10 cellular contexts compared by ENCODE assay signal in genomic region chr3:119703900-119704531, GRCh38. TPM values are rescaled to one million over a fixed set of nuclear protein-coding genes. Genes with fewer than 3 reads are reported as not detected.
DNase-seq lines count a peak whose midpoint lies in the region; ATAC-seq and TF ChIP-seq lines count a peak whose summit lies in the region.
"Had no signal": no experiment of that assay in that cellular context is flagged by ENCODE, and none has a peak within 500 bp of the region (broad histone marks: within the 10 kb centered on the region; RNA-seq: fewer than 3 reads in every experiment).

No MANE protein-coding gene starts in this region.

- H3K4me3 ChIP-seq in CD4-positive, alpha-beta memory T cell (ENCODE audit: low read length in 2 of 2): no peak overlapping the region

- no peaks in the 10 kb centered on the region for H3K27me3 ChIP-seq in CD4-positive, alpha-beta memory T cell (ENCODE audit: insufficient read depth, low read length)

- H3K4me3 Mint-ChIP-seq in CD4-positive, alpha-beta memory T cell: peak overlapping the region; percentile 80 to 89 (median 82)
- H3K4me3 Mint-ChIP-seq in effector memory CD8-positive, alpha-beta T cell: peak overlapping the region; percentile 72 to 79
- H3K4me3 Mint-ChIP-seq in neural crest cell: peak overlapping the region; percentile 81

- DNase-seq in CD4-positive, alpha-beta memory T cell: no peak
- DNase-seq in HuH-7.5 (ENCODE audit: low spot score) (peak; percentile 63), neural crest cell (ENCODE audit: low read depth, low spot score) (no peak), RKO (ENCODE audit: low spot score) (no peak)
- no peak for DNase-seq in effector memory CD8-positive, alpha-beta T cell
- DNase-seq: stimulated activated CD4-positive, alpha-beta T cell treated with anti-CD3 and anti-CD28 coated beads, Interleukin-2, amount 100 ng/mL, for 24 hours had no signal

- H3K9me3 ChIP-seq in CD4-positive, alpha-beta memory T cell (ENCODE audit: control insufficient read depth in 1 of 2, low read length in 2 of 2): no peaks in the 10 kb centered on the region

- H3K27ac ChIP-seq in CD4-positive, alpha-beta memory T cell (ENCODE audit: low read depth, low read length): no peak overlapping the region

- H3K36me3 ChIP-seq in CD4-positive, alpha-beta memory T cell (ENCODE audit: insufficient read depth, low read length): no peaks in the 10 kb centered on the region

- H3K27me3 Mint-ChIP-seq in CD4-positive, alpha-beta memory T cell: no peaks in the 10 kb centered on the region
- no peaks in the 10 kb centered on the region for H3K27me3 Mint-ChIP-seq in effector memory CD8-positive, alpha-beta T cell
- no peaks in the 10 kb centered on the region for H3K27me3 Mint-ChIP-seq in neural crest cell (ENCODE audit: low read depth)

- intact Hi-C loops in CD4-positive, alpha-beta memory T cell (cut with micrococcal nuclease): no loop called here

- peaks cover 15 to 46% (median 25%) of the 10 kb centered on the region in 4 donors for H3K4me1 Mint-ChIP-seq in CD4-positive, alpha-beta memory T cell
- H3K4me1 Mint-ChIP-seq in effector memory CD8-positive, alpha-beta T cell (ENCODE audit: low read depth in 2 of 2): peaks cover 13 to 15% of the 10 kb centered on the region in 2 donors
- peaks cover 18% of the 10 kb centered on the region for H3K4me1 Mint-ChIP-seq in neural crest cell

- no peaks in the 10 kb centered on the region for H3K9me3 Mint-ChIP-seq in CD4-positive, alpha-beta memory T cell
- no peaks in the 10 kb centered on the region for H3K9me3 Mint-ChIP-seq in effector memory CD8-positive, alpha-beta T cell
- H3K9me3 Mint-ChIP-seq in neural crest cell: no peaks in the 10 kb centered on the region

- no peaks in the 10 kb centered on the region for H3K36me3 Mint-ChIP-seq in CD4-positive, alpha-beta memory T cell
- H3K36me3 Mint-ChIP-seq in effector memory CD8-positive, alpha-beta T cell (ENCODE audit: insufficient read depth): peaks cover 5% of the 10 kb centered on the region
- H3K36me3 Mint-ChIP-seq in neural crest cell (ENCODE audit: low read depth): no peaks in the 10 kb centered on the region

- no peak for TF ChIP-seq CTCF in neural crest cell (conservative IDR thresholded peaks at IDR 0.05)

- H3K4me1 ChIP-seq in CD4-positive, alpha-beta memory T cell (ENCODE audit: insufficient read depth, low read length): peaks cover 25% of the 10 kb centered on the region

- peak overlapping the region in 5 of 7 donors; percentile 20 to 85 (median 50) for H3K27ac Mint-ChIP-seq in CD4-positive, alpha-beta memory T cell
- H3K27ac Mint-ChIP-seq in effector memory CD8-positive, alpha-beta T cell: peak overlapping the region in 1 of 2 donors; percentile 75
- no peak overlapping the region for H3K27ac Mint-ChIP-seq in neural crest cell (ENCODE audit: unreplicated experiment)

- CTCF ChIA-PET in CD4-positive, alpha-beta memory T cell (lab: Charles Lee; ENCODE audit: partially characterized antibody): interaction anchor here (1.1 kb wide), 1 partner anchor 14 kb away, joined by 4 read pairs; no protein-coding TSS in a partner anchor

- POLR2A ChIA-PET in CD4-positive, alpha-beta memory T cell (lab: Charles Lee; ENCODE audit: partially characterized antibody): no interaction called here

- no peak for ATAC-seq in effector memory CD8-positive, alpha-beta T cell (replicated peaks)
- ATAC-seq in GM19035 (IDR thresholded peaks at IDR 0.05; ENCODE audit: unreplicated experiment): no peak
- no peak for ATAC-seq in HG03039 (IDR thresholded peaks at IDR 0.05; ENCODE audit: unreplicated experiment)
- no peak for ATAC-seq in HG02885 (IDR thresholded peaks at IDR 0.05; ENCODE audit: poor library complexity, unreplicated experiment)

RNA-seq across cellular contexts. Expression of gene CFAP91, which starts 1.2 kb away (rescaled TPM):
- total RNA-seq in CD4-positive, alpha-beta memory T cell: under 1 TPM in 1 of 2 experiments, not detected in 1; 0.58 TPM
- under 1 TPM in 1 of 2 donors, not detected in 1; 0.48 TPM for polyA plus RNA-seq in CD4-positive, alpha-beta memory T cell
- total RNA-seq in neural crest cell: 7.0 TPM in 2 replicates
- total RNA-seq: HT-29 had no signal

RNA-seq across cellular contexts. Expression of gene COX17, which starts 26.8 kb away (rescaled TPM):
- total RNA-seq in CD4-positive, alpha-beta memory T cell: 10 to 100 TPM; 46.1 to 48.9 TPM
- 10 to 100 TPM; 78.4 to 88.2 TPM for polyA plus RNA-seq in CD4-positive, alpha-beta memory T cell
- 27.5 and 27.7 TPM in 2 replicates for total RNA-seq in neural crest cell

RNA-seq across cellular contexts. Expression of gene POPDC2, which starts 43.6 kb away (rescaled TPM):
- 1 to 10 TPM; 7.3 to 7.4 TPM for total RNA-seq in CD4-positive, alpha-beta memory T cell
- 1 to 10 TPM; 2.0 to 2.6 TPM for polyA plus RNA-seq in CD4-positive, alpha-beta memory T cell
- total RNA-seq in neural crest cell: 2.8 and 3.8 TPM in 2 replicates
